ENCODE assay signal across 12 cellular contexts in the genomic region with DNA sequence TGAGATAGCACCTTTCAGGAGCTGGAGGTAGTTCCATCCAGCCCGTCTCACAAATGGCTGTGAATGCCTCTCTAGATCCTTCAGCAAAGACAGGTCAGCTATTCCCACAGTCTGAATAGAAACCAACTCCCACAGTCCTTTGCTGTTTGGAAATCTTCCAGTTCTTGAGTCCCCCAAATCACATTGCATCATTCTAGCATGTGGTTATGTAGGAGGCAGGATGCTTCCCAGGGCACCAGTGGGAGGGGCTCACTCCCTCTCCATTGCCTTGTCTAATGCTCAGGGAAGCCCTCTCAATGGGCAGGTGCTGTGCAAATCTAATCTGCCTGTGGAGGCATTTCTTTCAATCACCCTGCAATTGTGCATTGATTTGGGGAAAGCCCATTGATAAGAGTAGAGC. TPM values are rescaled to one million over a fixed set of nuclear protein-coding genes. Genes with fewer than 3 reads are reported as not detected.
DNase-seq lines count a peak whose midpoint lies in the region; ATAC-seq and TF ChIP-seq lines count a peak whose summit lies in the region.
"Had no signal": no experiment of that assay in that cellular context is flagged by ENCODE, and none has a peak within 500 bp of the region (broad histone marks: within the 10 kb centered on the region; RNA-seq: fewer than 3 reads in every experiment).

No MANE protein-coding gene starts in this region.

- TF ChIP-seq CTCF in AG04450 (IDR thresholded peaks at IDR 0.05; ENCODE audit: low read depth, low read length), result no peak
- no peak for TF ChIP-seq CTCF in astrocyte of the spinal cord (IDR thresholded peaks at IDR 0.05; ENCODE audit: low read depth, low read length)

- no peak overlapping the region for H3K4me3 ChIP-seq in AG04450 (ENCODE audit: low read depth, low read length)
- H3K4me3 ChIP-seq in astrocyte of the spinal cord (ENCODE audit: low read depth, low read length), result no peak overlapping the region

- POLR2A ChIA-PET in AG04450 (lab: Yijun Ruan, JAX), result no interaction called here

- DNase-seq in AG04450 (ENCODE audit: low read depth, low spot score) (peak; percentile 44), HCEC 1CT (peak; percentile 60), astrocyte of the spinal cord (ENCODE audit: low read depth, low spot score) (peak; percentile 47), left kidney (ENCODE audit: low read depth, low spot score) (peak; percentile 17), T-helper 2 cell (no peak)
- DNase-seq in activated CD4-positive, alpha-beta T cell treated with anti-CD3 and anti-CD28 coated beads for 48 hours, result no peak
- DNase-seq: activated naive CD4-positive, alpha-beta T cell; left colon had no signal

- H3K27me3 ChIP-seq in AG04450 (ENCODE audit: control insufficient read depth, insufficient read depth, low read length), result no peaks in the 10 kb centered on the region

- H3K27ac ChIP-seq in AG04450 (ENCODE audit: low read depth, low read length), result no peak overlapping the region
- H3K27ac ChIP-seq: C4-2B, parathyroid adenoma had no signal

- no peak for ATAC-seq in GM19328 (IDR thresholded peaks at IDR 0.05; ENCODE audit: unreplicated experiment)
- no peak for ATAC-seq in GM19467 (IDR thresholded peaks at IDR 0.05; ENCODE audit: unreplicated experiment)
- ATAC-seq: left colon had no signal

- CTCF ChIA-PET in AG04450 (lab: Charles Lee), result interaction anchor here (0.5 to 2.2 kb wide), 3 partner anchors 9 to 205 kb away, joined by 3 to 12 read pairs (median 5); no protein-coding TSS in a partner anchor

- no peaks in the 10 kb centered on the region; the same call in 1 of the 2 replicates for H3K9me3 ChIP-seq in AG04450 (ENCODE audit: control insufficient read depth, insufficient read depth, low read length)

- in situ Hi-C loops in astrocyte of the spinal cord (cut with HindIII; ENCODE audit: low sequenced_read_pairs), result no loop called here

RNA-seq across cellular contexts. Expression of a gene that starts 14.6 kb away (rescaled TPM):
- polyA plus RNA-seq in AG04450 (2011; rRNA removed), result 5.1 and 7.2 TPM in 2 replicates
- polyA minus RNA-seq in AG04450 (2011; rRNA and poly(A)+ RNA removed), result 22.0 and 25.3 TPM in 2 replicates

Comparison
In these comparisons a context has a peak if more than half of its experiments do, and no peak if none do; other contexts are left out.
1. DNase-seq: peak in AG04450 (single experiment), HCEC 1CT (single experiment), astrocyte of the spinal cord (single experiment) and left kidney (single experiment); none in activated CD4-positive, alpha-beta T cell treated with anti-CD3 and anti-CD28 coated beads for 48 hours (single experiment) and T-helper 2 cell (0 of 5).